In genomic region chr6:36955136-36955535, GRCh38 we compare ENCODE assay signal across 1 cellular context.
TF ChIP-seq lines count a peak whose summit lies in the region.

No MANE protein-coding gene starts in this region.

TF ChIP-seq in GM12878, 131 proteins besides CTCF, POLR2A, EP300 and RAD21:
- TF ChIP-seq HDAC6 (IDR thresholded peaks at IDR 0.05; ENCODE audit: unreplicated experiment) (no peak), SPI1 (IDR thresholded peaks at IDR 0.05; ENCODE audit: borderline replicate concordance, insufficient read depth, low read depth, low read length) (peak; percentile 29; the same call in 1 of the 2 replicates), ZBTB40 (IDR thresholded peaks at IDR 0.05; ENCODE audit: borderline replicate concordance) (no peak)
